Comparison of ENCODE assay signal across 30 cellular contexts in the genomic region with DNA sequence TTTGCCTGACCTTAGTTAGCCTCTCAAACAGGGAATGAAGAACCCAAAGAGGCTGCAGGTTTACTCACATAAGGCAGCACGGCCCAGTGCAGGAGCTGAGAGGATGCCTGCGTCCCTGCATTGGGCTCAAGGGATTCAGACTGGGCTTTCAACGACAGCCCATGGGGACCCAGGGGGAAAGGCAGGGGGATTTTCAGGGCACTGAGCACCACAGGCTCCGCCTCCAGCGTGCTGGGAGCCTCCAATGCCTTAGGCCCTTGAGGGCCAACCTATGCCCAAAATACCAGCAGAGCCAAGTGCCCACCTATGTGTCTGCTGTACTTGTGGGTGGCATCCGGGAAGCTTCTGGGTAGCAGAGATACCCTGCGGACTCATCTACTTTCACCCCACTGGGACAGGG.
"Had no signal": no experiment of that assay in that cellular context is flagged by ENCODE, and none has a peak within 500 bp of the region (broad histone marks: within the 10 kb centered on the region; RNA-seq: fewer than 3 reads in every experiment).

No MANE protein-coding gene starts in this region.

- ATAC-seq: activated naive CD4-positive, alpha-beta T cell treated with anti-CD3 and anti-CD28 coated beads, Interleukin-2, amount 50 U/mL, for 72 hours; activated T-cell treated with anti-CD3 and anti-CD28 coated beads, Interleukin-2, amount 50 U/mL, for 72 hours; gastroesophageal sphincter; heart right ventricle had no signal

- H3K27me3 ChIP-seq: ascending aorta, breast epithelium, cardiac muscle cell, colonic mucosa, esophagus squamous epithelium, gastroesophageal sphincter, heart right ventricle had no signal

- H3K36me3 ChIP-seq: breast epithelium, colonic mucosa had no signal

- H3K9me3 Mint-ChIP-seq: activated CD4-positive, alpha-beta memory T cell treated with anti-CD3 and anti-CD28 coated beads, Interleukin-2, amount 10 ng/mL, durations not matched to agents 7 days and 5 days; activated CD4-positive, alpha-beta T cell treated with anti-CD3 and anti-CD28 coated beads, Interleukin-2, amount 10 ng/mL, durations not matched to agents 7 days and 5 days; activated naive CD4-positive, alpha-beta T cell treated with anti-CD3 and anti-CD28 coated beads, Interleukin-2, amount 10 ng/mL, durations not matched to agents 7 days and 5 days; activated naive CD4-positive, alpha-beta T cell treated with anti-CD3 and anti-CD28 coated beads, Interleukin-2, amount 50 U/mL, for 72 hours; activated naive CD8-positive, alpha-beta T cell treated with anti-CD3 and anti-CD28 coated beads, Interleukin-2, amount 10 ng/mL, durations not matched to agents 7 days and 5 days; activated T-cell treated with anti-CD3 and anti-CD28 coated beads, Interleukin-2, amount 50 U/mL, for 24 hours; activated T-cell treated with anti-CD3 and anti-CD28 coated beads, Interleukin-2, amount 50 U/mL, for 72 hours; brain had no signal

- DNase-seq: activated CD4-positive, alpha-beta memory T cell treated with anti-CD3 and anti-CD28 coated beads, Interleukin-2, amount 10 ng/mL, durations not matched to agents 7 days and 5 days; activated CD4-positive, alpha-beta T cell treated with anti-CD3 and anti-CD28 coated beads for 1 hour; activated CD4-positive, alpha-beta T cell treated with anti-CD3 and anti-CD28 coated beads for 4 hours; activated CD4-positive, alpha-beta T cell treated with anti-CD3 and anti-CD28 coated beads, Interleukin-2, amount 10 ng/mL, durations not matched to agents 7 days and 5 days; activated CD4-positive, alpha-beta T cell treated with anti-CD3 and anti-CD28 coated beads, Interleukin-2, amount 50 U/mL, for 4 hours; activated CD8-positive, alpha-beta memory T cell treated with anti-CD3 and anti-CD28 coated beads, Interleukin-2, amount 50 U/mL, for 48 hours; activated gamma-delta T cell; activated naive CD4-positive, alpha-beta T cell; activated naive CD4-positive, alpha-beta T cell treated with anti-CD3 and anti-CD28 coated beads, Interleukin-2, amount 10 ng/mL, durations not matched to agents 7 days and 5 days; activated naive CD8-positive, alpha-beta T cell treated with anti-CD3 and anti-CD28 coated beads, Interleukin-2, amount 10 ng/mL, durations not matched to agents 7 days and 5 days; activated T-cell treated with anti-CD3 and anti-CD28 coated beads for 4 hours; activated T-cell treated with anti-CD3 and anti-CD28 coated beads, Interleukin-2, amount 50 U/mL, for 24 hours; activated T-cell treated with anti-CD3 and anti-CD28 coated beads, Interleukin-2, amount 50 U/mL, for 72 hours; central memory CD4-positive, alpha-beta T cell; cerebellar nuclear complex; colonic mucosa; effector CD8-positive, alpha-beta T cell; esophagus squamous epithelium; foreskin melanocyte; heart right ventricle; T-helper 2 cell had no signal

- H3K4me3 ChIP-seq: ascending aorta, breast epithelium, cardiac muscle cell, colonic mucosa, esophagus squamous epithelium, gastroesophageal sphincter, heart right ventricle had no signal

- H3K4me1 ChIP-seq: ascending aorta, breast epithelium, colonic mucosa, esophagus squamous epithelium, gastroesophageal sphincter had no signal

- H3K27me3 Mint-ChIP-seq: activated CD4-positive, alpha-beta memory T cell treated with anti-CD3 and anti-CD28 coated beads, Interleukin-2, amount 10 ng/mL, durations not matched to agents 7 days and 5 days; activated CD4-positive, alpha-beta T cell treated with anti-CD3 and anti-CD28 coated beads, Interleukin-2, amount 10 ng/mL, durations not matched to agents 7 days and 5 days; activated naive CD4-positive, alpha-beta T cell treated with anti-CD3 and anti-CD28 coated beads, Interleukin-2, amount 10 ng/mL, durations not matched to agents 7 days and 5 days; activated naive CD8-positive, alpha-beta T cell treated with anti-CD3 and anti-CD28 coated beads, Interleukin-2, amount 10 ng/mL, durations not matched to agents 7 days and 5 days; activated T-cell treated with anti-CD3 and anti-CD28 coated beads, Interleukin-2, amount 50 U/mL, for 24 hours; brain had no signal

- H3K4me3 Mint-ChIP-seq: activated CD4-positive, alpha-beta memory T cell treated with anti-CD3 and anti-CD28 coated beads, Interleukin-2, amount 10 ng/mL, durations not matched to agents 7 days and 5 days; activated CD4-positive, alpha-beta T cell treated with anti-CD3 and anti-CD28 coated beads, Interleukin-2, amount 10 ng/mL, durations not matched to agents 7 days and 5 days; activated naive CD4-positive, alpha-beta T cell treated with anti-CD3 and anti-CD28 coated beads, Interleukin-2, amount 10 ng/mL, durations not matched to agents 7 days and 5 days; activated naive CD8-positive, alpha-beta T cell treated with anti-CD3 and anti-CD28 coated beads, Interleukin-2, amount 10 ng/mL, durations not matched to agents 7 days and 5 days; activated T-cell treated with anti-CD3 and anti-CD28 coated beads, Interleukin-2, amount 50 U/mL, for 24 hours; activated T-cell treated with anti-CD3 and anti-CD28 coated beads, Interleukin-2, amount 50 U/mL, for 72 hours; brain had no signal

- H3K27ac Mint-ChIP-seq: activated CD4-positive, alpha-beta memory T cell treated with anti-CD3 and anti-CD28 coated beads, Interleukin-2, amount 10 ng/mL, durations not matched to agents 7 days and 5 days; activated CD4-positive, alpha-beta T cell treated with anti-CD3 and anti-CD28 coated beads, Interleukin-2, amount 10 ng/mL, durations not matched to agents 7 days and 5 days; activated naive CD4-positive, alpha-beta T cell treated with anti-CD3 and anti-CD28 coated beads, Interleukin-2, amount 10 ng/mL, durations not matched to agents 7 days and 5 days; activated naive CD4-positive, alpha-beta T cell treated with anti-CD3 and anti-CD28 coated beads, Interleukin-2, amount 50 U/mL, for 72 hours; activated naive CD8-positive, alpha-beta T cell treated with anti-CD3 and anti-CD28 coated beads, Interleukin-2, amount 10 ng/mL, durations not matched to agents 7 days and 5 days; activated T-cell treated with anti-CD3 and anti-CD28 coated beads, Interleukin-2, amount 50 U/mL, for 24 hours; activated T-cell treated with anti-CD3 and anti-CD28 coated beads, Interleukin-2, amount 50 U/mL, for 72 hours; brain had no signal

- FAIRE-seq: endometrium, endothelial cell of umbilical vein had no signal

- H3K27ac ChIP-seq: ascending aorta, breast epithelium, cardiac muscle cell, colonic mucosa, epithelial cell of prostate, esophagus squamous epithelium, gastroesophageal sphincter, heart right ventricle had no signal

- H3K9me3 ChIP-seq: ascending aorta, breast epithelium, colonic mucosa, esophagus squamous epithelium, gastroesophageal sphincter, heart right ventricle had no signal

- H3K4me1 Mint-ChIP-seq: activated CD4-positive, alpha-beta memory T cell treated with anti-CD3 and anti-CD28 coated beads, Interleukin-2, amount 10 ng/mL, durations not matched to agents 7 days and 5 days; activated CD4-positive, alpha-beta T cell treated with anti-CD3 and anti-CD28 coated beads, Interleukin-2, amount 10 ng/mL, durations not matched to agents 7 days and 5 days; activated naive CD4-positive, alpha-beta T cell treated with anti-CD3 and anti-CD28 coated beads, Interleukin-2, amount 10 ng/mL, durations not matched to agents 7 days and 5 days had no signal
